ENCODE assay signal across 1 cellular context in the genomic region with DNA sequence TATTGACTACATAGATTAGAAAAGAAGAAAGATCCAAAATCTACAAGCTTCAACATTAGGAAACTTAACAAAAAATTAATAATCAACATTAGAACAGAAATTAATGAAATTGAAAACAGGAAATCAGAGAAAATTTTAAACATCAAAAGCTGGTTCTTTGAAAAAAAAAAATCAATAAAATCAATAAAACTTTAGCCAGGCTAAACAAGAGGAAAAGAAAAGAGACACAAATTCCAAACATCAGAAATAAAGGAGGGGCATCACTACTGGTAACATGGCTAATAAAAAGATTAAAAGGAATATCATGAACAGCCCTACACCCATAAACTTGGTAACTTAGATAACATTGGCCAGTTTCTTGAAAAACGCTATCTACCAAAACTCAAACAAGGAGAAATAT.
TF ChIP-seq lines count a peak whose summit lies in the region.

No MANE protein-coding gene starts in this region.

TF ChIP-seq in GM12878, 131 proteins besides CTCF, POLR2A, EP300 and RAD21 (continued from another document):
- TF ChIP-seq, protein P1, sequence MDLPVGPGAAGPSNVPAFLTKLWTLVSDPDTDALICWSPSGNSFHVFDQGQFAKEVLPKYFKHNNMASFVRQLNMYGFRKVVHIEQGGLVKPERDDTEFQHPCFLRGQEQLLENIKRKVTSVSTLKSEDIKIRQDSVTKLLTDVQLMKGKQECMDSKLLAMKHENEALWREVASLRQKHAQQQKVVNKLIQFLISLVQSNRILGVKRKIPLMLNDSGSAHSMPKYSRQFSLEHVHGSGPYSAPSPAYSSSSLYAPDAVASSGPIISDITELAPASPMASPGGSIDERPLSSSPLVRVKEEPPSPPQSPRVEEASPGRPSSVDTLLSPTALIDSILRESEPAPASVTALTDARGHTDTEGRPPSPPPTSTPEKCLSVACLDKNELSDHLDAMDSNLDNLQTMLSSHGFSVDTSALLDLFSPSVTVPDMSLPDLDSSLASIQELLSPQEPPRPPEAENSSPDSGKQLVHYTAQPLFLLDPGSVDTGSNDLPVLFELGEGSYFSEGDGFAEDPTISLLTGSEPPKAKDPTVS (IDR thresholded peaks at IDR 0.05; ENCODE audit: low read depth, low read length): no peak
- TF ChIP-seq ZNF217 (IDR thresholded peaks at IDR 0.05) (no peak), POLR2AphosphoS5 (IDR thresholded peaks at IDR 0.05; ENCODE audit: low read length) (no peak), MTA3 (IDR thresholded peaks at IDR 0.05; ENCODE audit: borderline replicate concordance, low read length) (no peak), POLR2AphosphoS2 (IDR thresholded peaks at IDR 0.05; ENCODE audit: low read depth, low read length) (no peak), SIN3A (IDR thresholded peaks at IDR 0.05; ENCODE audit: low read depth, low read length) (no peak), SMAD1 (IDR thresholded peaks at IDR 0.05; ENCODE audit: low read depth, partially characterized antibody) (no peak), JUNB (IDR thresholded peaks at IDR 0.05) (no peak), BCL11A (IDR thresholded peaks at IDR 0.05; ENCODE audit: low read depth, low read length) (no peak), MYC (IDR thresholded peaks at IDR 0.05; ENCODE audit: insufficient read depth, insufficient read length, insufficient replicate concordance, low read length, severe bottlenecking) (no peak), PAX5 (IDR thresholded peaks at IDR 0.05; ENCODE audit: borderline replicate concordance, low read depth, low read length) (no peak)
- TF ChIP-seq, protein P2, sequence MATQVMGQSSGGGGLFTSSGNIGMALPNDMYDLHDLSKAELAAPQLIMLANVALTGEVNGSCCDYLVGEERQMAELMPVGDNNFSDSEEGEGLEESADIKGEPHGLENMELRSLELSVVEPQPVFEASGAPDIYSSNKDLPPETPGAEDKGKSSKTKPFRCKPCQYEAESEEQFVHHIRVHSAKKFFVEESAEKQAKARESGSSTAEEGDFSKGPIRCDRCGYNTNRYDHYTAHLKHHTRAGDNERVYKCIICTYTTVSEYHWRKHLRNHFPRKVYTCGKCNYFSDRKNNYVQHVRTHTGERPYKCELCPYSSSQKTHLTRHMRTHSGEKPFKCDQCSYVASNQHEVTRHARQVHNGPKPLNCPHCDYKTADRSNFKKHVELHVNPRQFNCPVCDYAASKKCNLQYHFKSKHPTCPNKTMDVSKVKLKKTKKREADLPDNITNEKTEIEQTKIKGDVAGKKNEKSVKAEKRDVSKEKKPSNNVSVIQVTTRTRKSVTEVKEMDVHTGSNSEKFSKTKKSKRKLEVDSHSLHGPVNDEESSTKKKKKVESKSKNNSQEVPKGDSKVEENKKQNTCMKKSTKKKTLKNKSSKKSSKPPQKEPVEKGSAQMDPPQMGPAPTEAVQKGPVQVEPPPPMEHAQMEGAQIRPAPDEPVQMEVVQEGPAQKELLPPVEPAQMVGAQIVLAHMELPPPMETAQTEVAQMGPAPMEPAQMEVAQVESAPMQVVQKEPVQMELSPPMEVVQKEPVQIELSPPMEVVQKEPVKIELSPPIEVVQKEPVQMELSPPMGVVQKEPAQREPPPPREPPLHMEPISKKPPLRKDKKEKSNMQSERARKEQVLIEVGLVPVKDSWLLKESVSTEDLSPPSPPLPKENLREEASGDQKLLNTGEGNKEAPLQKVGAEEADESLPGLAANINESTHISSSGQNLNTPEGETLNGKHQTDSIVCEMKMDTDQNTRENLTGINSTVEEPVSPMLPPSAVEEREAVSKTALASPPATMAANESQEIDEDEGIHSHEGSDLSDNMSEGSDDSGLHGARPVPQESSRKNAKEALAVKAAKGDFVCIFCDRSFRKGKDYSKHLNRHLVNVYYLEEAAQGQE (IDR thresholded peaks at IDR 0.05; ENCODE audit: low read depth, low read length): no peak
- TF ChIP-seq, protein P3, sequence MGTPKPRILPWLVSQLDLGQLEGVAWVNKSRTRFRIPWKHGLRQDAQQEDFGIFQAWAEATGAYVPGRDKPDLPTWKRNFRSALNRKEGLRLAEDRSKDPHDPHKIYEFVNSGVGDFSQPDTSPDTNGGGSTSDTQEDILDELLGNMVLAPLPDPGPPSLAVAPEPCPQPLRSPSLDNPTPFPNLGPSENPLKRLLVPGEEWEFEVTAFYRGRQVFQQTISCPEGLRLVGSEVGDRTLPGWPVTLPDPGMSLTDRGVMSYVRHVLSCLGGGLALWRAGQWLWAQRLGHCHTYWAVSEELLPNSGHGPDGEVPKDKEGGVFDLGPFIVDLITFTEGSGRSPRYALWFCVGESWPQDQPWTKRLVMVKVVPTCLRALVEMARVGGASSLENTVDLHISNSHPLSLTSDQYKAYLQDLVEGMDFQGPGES (IDR thresholded peaks at IDR 0.05): no peak
